In genomic region chr1:160726114-160726497, GRCh38 we compare ENCODE assay signal across 12 cellular contexts. TPM values are rescaled to one million over a fixed set of nuclear protein-coding genes. Genes with fewer than 3 reads are reported as not detected.
DNase-seq lines count a peak whose midpoint lies in the region; ATAC-seq and TF ChIP-seq lines count a peak whose summit lies in the region.
"Had no signal": no experiment of that assay in that cellular context is flagged by ENCODE, and none has a peak within 500 bp of the region (broad histone marks: within the 10 kb centered on the region; RNA-seq: fewer than 3 reads in every experiment).

No MANE protein-coding gene starts in this region.

- H2AFZ ChIP-seq in DND-41 (ENCODE audit: low read depth, low read length) (peak overlapping the region; percentile 70; the same call in 1 of the 2 replicates), Loucy (ENCODE audit: low read length) (peak overlapping the region; percentile 54; the same call in 1 of the 2 replicates)

- H3K9me3 Mint-ChIP-seq in naive thymus-derived CD4-positive, alpha-beta T cell = no peaks in the 10 kb centered on the region
- H3K9me3 Mint-ChIP-seq: CD4-positive, CD25-positive, alpha-beta regulatory T cell had no signal

- no peaks in the 10 kb centered on the region for H4K20me1 ChIP-seq in DND-41 (ENCODE audit: insufficient read depth, low read length)
- H4K20me1 ChIP-seq in Loucy (ENCODE audit: insufficient read depth, low read length, poor library complexity, severe bottlenecking) = no peaks in the 10 kb centered on the region

- DNase-seq in DND-41 = no peak
- DNase-seq in NCI-H82 treated with DMSO at 0.1 percent for 48 hours (lab: John Stamatoyannopoulos, UW; ENCODE audit: unreplicated experiment) = no peak
- no peak for DNase-seq in nucleus accumbens (lab: John Stamatoyannopoulos, UW)
- no peak for DNase-seq in naive thymus-derived CD4-positive, alpha-beta T cell
- DNase-seq: uterus had no signal

- ATAC-seq in DND-41 (ENCODE audit: insufficient read depth, low read depth) (no peak), GM21723 (IDR thresholded peaks at IDR 0.05; ENCODE audit: unreplicated experiment) (peak; percentile 21), esophagus mucosa (peak; percentile 58), HG03520 (IDR thresholded peaks at IDR 0.05; ENCODE audit: unreplicated experiment) (no peak)
- ATAC-seq in naive thymus-derived CD4-positive, alpha-beta T cell = no peak

- H3K4me1 ChIP-seq in DND-41 (ENCODE audit: insufficient read depth, low read length) (peaks cover 11% of the 10 kb centered on the region), Loucy (ENCODE audit: insufficient read depth, low read length, poor library complexity, severe bottlenecking) (peaks cover 46% of the 10 kb centered on the region)
- H3K4me1 ChIP-seq in naive thymus-derived CD4-positive, alpha-beta T cell (ENCODE audit: control insufficient read depth in 2 of 2, insufficient read depth in 2 of 2, low read length in 2 of 2) = peaks cover 15 to 21% of the 10 kb centered on the region in 2 donors
- H3K4me1 ChIP-seq: uterus had no signal

- no peaks in the 10 kb centered on the region for H3K27me3 Mint-ChIP-seq in naive thymus-derived CD4-positive, alpha-beta T cell

- no peaks in the 10 kb centered on the region for H3K9me2 ChIP-seq in Loucy (replicated peaks; ENCODE audit: low read depth, low read length)

- no peak overlapping the region for H3K27ac Mint-ChIP-seq in naive thymus-derived CD4-positive, alpha-beta T cell

- H3K27ac ChIP-seq in DND-41 (ENCODE audit: low read length) = no peak overlapping the region
- H3K27ac ChIP-seq in naive thymus-derived CD4-positive, alpha-beta T cell (ENCODE audit: low read depth, low read length) = no peak overlapping the region
- H3K27ac ChIP-seq: uterus had no signal

- H3K9me3 ChIP-seq in DND-41 (ENCODE audit: insufficient read depth, low read length, severe bottlenecking) = no peaks in the 10 kb centered on the region
- no peaks in the 10 kb centered on the region for H3K9me3 ChIP-seq in Loucy (ENCODE audit: insufficient read depth, low read depth, low read length)
- no peaks in the 10 kb centered on the region for H3K9me3 ChIP-seq in naive thymus-derived CD4-positive, alpha-beta T cell (ENCODE audit: control insufficient read depth in 2 of 3, low read length in 3 of 3)
- H3K9me3 ChIP-seq: heart left ventricle, uterus had no signal

- POLR2A ChIA-PET in naive thymus-derived CD4-positive, alpha-beta T cell (lab: Charles Lee) = interaction anchor here (0.7 to 1.5 kb wide), 3 partner anchors 15 to 46 kb away, joined by 3 to 8 read pairs (median 4); no protein-coding TSS in a partner anchor

- no peaks in the 10 kb centered on the region for H3F3A ChIP-seq in Loucy (ENCODE audit: low read depth)

- intact Hi-C loops in naive thymus-derived CD4-positive, alpha-beta T cell (cut with micrococcal nuclease) = loop anchor here (1.0 to 10.0 kb wide), 9 partner anchors 13 to 409 kb away; partner anchors contain the start of genes DEDD (in 1 of the 2) and LY9 (in 1 of the 2)

- H3K9ac ChIP-seq in DND-41 (ENCODE audit: low read depth, low read length) (no peak overlapping the region), Loucy (ENCODE audit: low read depth, low read length, poor library complexity, severe bottlenecking) (no peak overlapping the region)

- H3K36me3 ChIP-seq in DND-41 (ENCODE audit: insufficient read depth, low read length) = no peaks in the 10 kb centered on the region
- no peaks in the 10 kb centered on the region for H3K36me3 ChIP-seq in Loucy (ENCODE audit: insufficient read depth, low read length)
- H3K36me3 ChIP-seq in naive thymus-derived CD4-positive, alpha-beta T cell (ENCODE audit: control insufficient read depth in 2 of 3, insufficient read depth in 3 of 3, low read length in 3 of 3) = no peaks in the 10 kb centered on the region
- H3K36me3 ChIP-seq: heart left ventricle, uterus had no signal

- no peaks in the 10 kb centered on the region for H3K79me2 ChIP-seq in DND-41 (ENCODE audit: insufficient read depth, low read length)
- no peaks in the 10 kb centered on the region for H3K79me2 ChIP-seq in Loucy (ENCODE audit: insufficient read depth, low read length)

- no peak overlapping the region for H3K4me3 Mint-ChIP-seq in naive thymus-derived CD4-positive, alpha-beta T cell
- H3K4me3 Mint-ChIP-seq: CD4-positive, CD25-positive, alpha-beta regulatory T cell had no signal

- H3K27me3 ChIP-seq in DND-41 (ENCODE audit: insufficient read depth, low read length, poor library complexity) (no peaks in the 10 kb centered on the region), Loucy (ENCODE audit: insufficient read depth, low read length, poor library complexity, severe bottlenecking) (no peaks in the 10 kb centered on the region)
- no peaks in the 10 kb centered on the region for H3K27me3 ChIP-seq in naive thymus-derived CD4-positive, alpha-beta T cell (ENCODE audit: control insufficient read depth in 2 of 2, insufficient read depth in 2 of 2, low read length in 2 of 2)
- H3K27me3 ChIP-seq: uterus had no signal

- H3K4me1 Mint-ChIP-seq in naive thymus-derived CD4-positive, alpha-beta T cell = peaks cover 12 to 26% (median 15%) of the 10 kb centered on the region in 7 donors

- H3K36me3 Mint-ChIP-seq in naive thymus-derived CD4-positive, alpha-beta T cell = no peaks in the 10 kb centered on the region
- H3K36me3 Mint-ChIP-seq: CD4-positive, CD25-positive, alpha-beta regulatory T cell had no signal

- H3K4me2 ChIP-seq in DND-41 (ENCODE audit: insufficient read depth, low read length) (no peak overlapping the region), Loucy (ENCODE audit: low read depth, low read length, poor library complexity, severe bottlenecking) (peak overlapping the region; percentile 45)

- CTCF ChIA-PET in naive thymus-derived CD4-positive, alpha-beta T cell (lab: Charles Lee) = interaction anchor here (0.6 to 9.3 kb wide), 18 partner anchors 13 to 234 kb away, joined by 3 to 85 read pairs (median 9); partner anchors contain the start of genes CD48, ITLN2 and SLAMF7

- TF ChIP-seq CTCF in DND-41 (IDR thresholded peaks at IDR 0.05; ENCODE audit: borderline replicate concordance, extremely low read depth, low read length, poor library complexity, severe bottlenecking) = no peak
- no peak for TF ChIP-seq CTCF in Loucy (conservative IDR thresholded peaks at IDR 0.05; ENCODE audit: low read length)

- H3K4me3 ChIP-seq in DND-41 (ENCODE audit: low read depth in 1 of 2, low read length in 2 of 2) (no peak overlapping the region), Loucy (ENCODE audit: low read length, poor library complexity, severe bottlenecking) (no peak overlapping the region)
- no peak overlapping the region for H3K4me3 ChIP-seq in naive thymus-derived CD4-positive, alpha-beta T cell (ENCODE audit: low read length)
- H3K4me3 ChIP-seq: heart left ventricle, uterus had no signal

RNA-seq across cellular contexts. Expression of gene SLAMF7, which starts 12.9 kb away (rescaled TPM):
- total RNA-seq in esophagus mucosa = 6.3 TPM
- total RNA-seq in naive thymus-derived CD4-positive, alpha-beta T cell = 10 to 100 TPM in 2 of 5 experiments, 1 to 10 TPM in 3; 1.9 to 39.3 (median 7.7) TPM
- under 1 TPM; 0.21 to 0.52 TPM for polyA plus RNA-seq in naive thymus-derived CD4-positive, alpha-beta T cell
- polyA plus RNA-seq: neural cell had no signal

RNA-seq across cellular contexts. Expression of gene CD48, which starts 14.5 kb away (rescaled TPM):
- total RNA-seq in esophagus mucosa = 2.0 TPM
- 100 to 1,000 TPM; 253 to 438 (median 358) TPM for total RNA-seq in naive thymus-derived CD4-positive, alpha-beta T cell
- 100 to 1,000 TPM; 200 to 223 TPM for polyA plus RNA-seq in naive thymus-derived CD4-positive, alpha-beta T cell
- polyA plus RNA-seq: neural cell had no signal

Comparison
In these comparisons a context has a peak if more than half of its experiments do, and no peak if none do; other contexts are left out.
1. ATAC-seq: peak in GM21723 (single experiment) and esophagus mucosa (single experiment); none in DND-41 (single experiment), HG03520 (single experiment) and naive thymus-derived CD4-positive, alpha-beta T cell (single experiment).
2. RNA of gene CD48, which starts 14.5 kb away (total RNA-seq): 253 to 438 TPM in naive thymus-derived CD4-positive, alpha-beta T cell; 2.0 TPM in esophagus mucosa (single experiment); every median in the first group is over 10 times any median in the second.